ENCODE assay signal across 8 cellular contexts in the genomic region with DNA sequence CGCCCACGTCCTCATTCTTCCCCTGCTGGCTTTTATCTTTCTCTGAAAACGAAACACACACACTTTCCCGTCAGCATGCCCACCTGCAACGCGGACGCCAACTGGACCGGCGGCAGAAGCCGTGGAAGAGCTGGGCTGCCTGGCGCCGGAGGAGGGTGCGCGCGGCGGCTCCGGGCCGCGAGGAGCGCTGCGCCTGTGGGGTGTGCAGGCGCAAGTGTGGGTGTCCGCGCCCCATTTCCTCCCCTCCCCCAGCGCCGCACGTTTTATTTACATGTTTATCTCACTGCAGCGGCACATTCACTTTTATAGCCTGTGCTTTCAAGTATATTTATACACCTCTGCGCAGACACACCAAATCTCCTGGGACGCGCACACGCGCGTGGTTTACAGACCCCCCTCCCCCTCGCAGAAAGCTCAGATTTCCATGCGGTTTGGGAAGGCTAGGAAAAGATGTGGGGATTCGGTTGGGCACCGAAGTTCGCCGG. TPM values are rescaled to one million over a fixed set of nuclear protein-coding genes. Genes with fewer than 3 reads are reported as not detected.
DNase-seq lines count a peak whose midpoint lies in the region; ATAC-seq and TF ChIP-seq lines count a peak whose summit lies in the region.
"Had no signal": no experiment of that assay in that cellular context is flagged by ENCODE, and none has a peak within 500 bp of the region (broad histone marks: within the 10 kb centered on the region; RNA-seq: fewer than 3 reads in every experiment).

No MANE protein-coding gene starts in this region.

- H3K27me3 ChIP-seq in HUES64 (ENCODE audit: insufficient read depth, low read length) (peaks cover 100% of the 10 kb centered on the region), esophagus (ENCODE audit: control insufficient read depth in 1 of 2, insufficient read depth in 2 of 2, low read length in 2 of 2) (peaks cover 0 to 46% of the 10 kb centered on the region in 2 donors), trophoblast cell (ENCODE audit: insufficient read depth, low read length) (peaks cover 64% of the 10 kb centered on the region)

- no peaks in the 10 kb centered on the region for H3K79me1 ChIP-seq in trophoblast cell (ENCODE audit: low read length)

- H2BK120ac ChIP-seq in trophoblast cell (ENCODE audit: insufficient read depth, low read length, poor library complexity), result no peak overlapping the region

- no peak overlapping the region for H2BK5ac ChIP-seq in trophoblast cell (ENCODE audit: low read depth, low read length, poor library complexity)

- peaks cover 62% of the 10 kb centered on the region for H3K4me1 ChIP-seq in HUES64 (ENCODE audit: insufficient read depth, low read length)
- H3K4me1 ChIP-seq in esophagus (ENCODE audit: control insufficient read depth in 2 of 2, insufficient read depth in 2 of 2, low read length in 1 of 2), result peaks cover 5 to 22% of the 10 kb centered on the region in 2 donors
- peaks cover 22 to 24% of the 10 kb centered on the region in 2 experiments for H3K4me1 ChIP-seq in trophoblast cell (ENCODE audit: control insufficient read depth in 1 of 2, insufficient read depth in 2 of 2, low read length in 2 of 2)

- H3K9me3 ChIP-seq in HUES64 (ENCODE audit: insufficient read depth, low read depth, low read length), result no peaks in the 10 kb centered on the region
- peaks cover 5 to 30% of the 10 kb centered on the region in 2 donors for H3K9me3 ChIP-seq in esophagus (ENCODE audit: control insufficient read depth in 2 of 2, insufficient read depth in 1 of 2, low read depth in 1 of 2, low read length in 1 of 2)
- peaks cover 5% of the 10 kb centered on the region for H3K9me3 ChIP-seq in trophoblast cell (ENCODE audit: insufficient read depth, low read depth, low read length)

- H3K36me3 ChIP-seq in HUES64 (ENCODE audit: insufficient read depth, low read length) (no peaks in the 10 kb centered on the region), esophagus (ENCODE audit: control insufficient read depth in 2 of 2, insufficient read depth in 2 of 2, low read length in 1 of 2) (no peaks in the 10 kb centered on the region), trophoblast cell (ENCODE audit: control insufficient read depth in 1 of 2, insufficient read depth in 2 of 2, low read length in 2 of 2) (no peaks in the 10 kb centered on the region)

- TF ChIP-seq CTCF in GM13977 (IDR thresholded peaks at IDR 0.05; ENCODE audit: extremely low read depth, insufficient read depth, missing control alignments), result no peak

- H2BK12ac ChIP-seq in trophoblast cell (ENCODE audit: low read length), result no peak overlapping the region

- no peak overlapping the region for H4K8ac ChIP-seq in trophoblast cell (ENCODE audit: low read depth, low read length)

- in situ Hi-C loops in GM13977 (cut with MboI; ENCODE audit: low pct_unique_long_range_greater_than_20kb, low sequenced_read_pairs, unreplicated experiment), result no loop called here

- no peaks in the 10 kb centered on the region for H3K79me2 ChIP-seq in trophoblast cell (ENCODE audit: control insufficient read depth, insufficient read depth, low read length, poor library complexity)

- no peak overlapping the region for H2AK5ac ChIP-seq in trophoblast cell (ENCODE audit: low read length)

- no peak overlapping the region for H4K12ac ChIP-seq in trophoblast cell (ENCODE audit: low read depth, low read length)

- H2AFZ ChIP-seq in trophoblast cell (ENCODE audit: insufficient read depth, low read length, poor library complexity), result no peak overlapping the region
- H2AFZ ChIP-seq: GM23248 had no signal

- H3K23ac ChIP-seq in trophoblast cell (ENCODE audit: low read length), result no peak overlapping the region

- peak overlapping the region; percentile 54 for H3K4me3 ChIP-seq in HUES64 (ENCODE audit: low read length)
- peak overlapping the region; percentile 49 for H3K4me3 ChIP-seq in esophagus (ENCODE audit: low read depth in 1 of 2, low read length in 2 of 2)
- H3K4me3 ChIP-seq in trophoblast cell (ENCODE audit: low read depth, low read length), result no peak overlapping the region
- H3K4me3 ChIP-seq: GM23248 had no signal

- no peak overlapping the region for H3K4ac ChIP-seq in trophoblast cell (ENCODE audit: low read depth, low read length)

- DNase-seq in GM13977 (ENCODE audit: low spot score), result peak; percentile 39
- no peak for DNase-seq in trophoblast cell
- DNase-seq in hypothalamus (lab: John Stamatoyannopoulos, UW), result no peak
- no peak for DNase-seq in AML-193 (lab: John Stamatoyannopoulos, UW)
- DNase-seq: GM23248 had no signal

- H3K27ac ChIP-seq in HUES64 (ENCODE audit: low read depth, low read length), result no peak overlapping the region
- peak overlapping the region in 1 of 2 donors; percentile 15 for H3K27ac ChIP-seq in esophagus (ENCODE audit: low read depth in 2 of 2, low read length in 1 of 2)
- no peak overlapping the region for H3K27ac ChIP-seq in trophoblast cell (ENCODE audit: low read depth, low read length)
- H3K27ac ChIP-seq: GM23248 had no signal

- H3K18ac ChIP-seq in trophoblast cell (ENCODE audit: low read length), result no peak overlapping the region

- H4K91ac ChIP-seq in trophoblast cell (ENCODE audit: low read depth, low read length), result no peak overlapping the region

- WGBS in HUES64, result 1% methylated on average over 39 of the region's 40 CpGs
- WGBS in esophagus, 2 donors, result 11% methylated on average over 40 of the region's 40 CpGs
- no CpG with 5 or more reads among the region's 40 CpGs for WGBS in trophoblast cell (ENCODE audit: extremely low coverage, insufficient coverage, insufficient read length)

- no peak for ATAC-seq in GM21526 (IDR thresholded peaks at IDR 0.05; ENCODE audit: low FRiP score, unreplicated experiment)

- peak overlapping the region; percentile 93 for H3K4me2 ChIP-seq in trophoblast cell (ENCODE audit: low read length)

- no peak overlapping the region for H3K14ac ChIP-seq in trophoblast cell (ENCODE audit: low read length)

- H3K9ac ChIP-seq in HUES64 (ENCODE audit: low read depth, low read length), result peak overlapping the region; percentile 78
- no peak overlapping the region for H3K9ac ChIP-seq in trophoblast cell (ENCODE audit: low read length)
- H3K9ac ChIP-seq: GM23248 had no signal

RNA-seq across cellular contexts. Expression of a gene that starts 1.5 kb away (rescaled TPM):
- polyA plus RNA-seq in HUES64 (2013, experiment 1 of 2), result 8.3 TPM
- polyA plus RNA-seq in HUES64 (2013, experiment 2 of 2), result 7.9 TPM
- 1 to 10 TPM; 1.3 to 2.1 TPM for polyA plus RNA-seq in esophagus
- polyA plus RNA-seq in trophoblast cell (2013), result 3.1 and 3.4 TPM in 2 replicates
